ENCODE assay signal across 15 cellular contexts in the genomic region with DNA sequence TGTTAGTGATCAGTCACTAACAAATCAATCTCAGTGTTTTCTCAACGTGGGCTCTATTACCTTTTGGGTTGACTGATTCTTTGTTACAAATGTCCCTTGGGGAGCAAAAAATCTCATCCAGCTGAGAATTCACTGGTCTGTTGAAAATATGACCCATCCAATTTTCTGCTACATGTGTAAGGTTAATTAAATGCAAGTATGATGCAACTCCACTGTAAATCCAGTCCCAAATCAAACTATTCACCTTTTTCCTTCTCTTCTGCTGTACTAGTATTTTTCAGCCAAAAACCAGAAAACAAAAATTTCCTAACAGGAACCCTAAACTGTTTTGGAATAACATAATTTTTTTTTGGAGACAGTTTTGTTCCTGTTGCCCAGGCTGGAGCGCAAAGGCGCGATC. TPM values are rescaled to one million over a fixed set of nuclear protein-coding genes. Genes with fewer than 3 reads are reported as not detected.
DNase-seq lines count a peak whose midpoint lies in the region; ATAC-seq, FAIRE-seq and TF ChIP-seq lines count a peak whose summit lies in the region.
"Had no signal": no experiment of that assay in that cellular context is flagged by ENCODE, and none has a peak within 500 bp of the region (broad histone marks: within the 10 kb centered on the region; RNA-seq: fewer than 3 reads in every experiment).

No MANE protein-coding gene starts in this region.

- H3K4me3 ChIP-seq in OCI-LY1 (ENCODE audit: low read depth, low read length, poor library complexity, severe bottlenecking) = peak overlapping the region; percentile 98
- peak overlapping the region; percentile 98; the same call in 1 of the 2 replicates for H3K4me3 ChIP-seq in GM12878
- H3K4me3 ChIP-seq in gastroesophageal sphincter = no peak overlapping the region
- H3K4me3 ChIP-seq: Peyer's patch, prostate gland had no signal

- no peak for FAIRE-seq in GM12878 (lab: Jason Lieb, UNC)

- H3K4me1 ChIP-seq in OCI-LY1 (ENCODE audit: insufficient read depth, low read length, severe bottlenecking) (peaks cover 42% of the 10 kb centered on the region), GM12878 (ENCODE audit: control insufficient read depth, insufficient read depth, low read length) (peaks cover 27% of the 10 kb centered on the region), gastroesophageal sphincter (peaks cover 16 to 82% (median 21%) of the 10 kb centered on the region in 3 donors)
- H3K4me1 ChIP-seq: BE2C had no signal

- CTCF ChIA-PET in GM12878 (lab: Yijun Ruan, JAX) = interaction anchor here (1.1 to 1.6 kb wide), 4 partner anchors 12 to 121 kb away, joined by 3 to 6 read pairs (median 3); no protein-coding TSS in a partner anchor

- H3K27me3 ChIP-seq in OCI-LY1 (ENCODE audit: insufficient read depth, low read length) (no peaks in the 10 kb centered on the region), GM12878 (replicated peaks in 1 of 2; ENCODE audit: control insufficient read depth in 2 of 2, insufficient read depth in 2 of 2, low read length in 1 of 2) (no peaks in the 10 kb centered on the region), gastroesophageal sphincter (no peaks in the 10 kb centered on the region)
- H3K27me3 ChIP-seq: BE2C, Peyer's patch had no signal

- H3K27ac ChIP-seq in OCI-LY1 (ENCODE audit: low read depth, low read length, poor library complexity, severe bottlenecking) = no peak overlapping the region
- peak overlapping the region; percentile 32 for H3K27ac ChIP-seq in GM12878 (ENCODE audit: control insufficient read depth, insufficient read depth)
- no peak overlapping the region for H3K27ac ChIP-seq in gastroesophageal sphincter
- H3K27ac ChIP-seq: Peyer's patch, prostate gland had no signal

- peaks cover 57% of the 10 kb centered on the region for H3K4me1 Mint-ChIP-seq in stimulated activated effector memory CD8-positive, alpha-beta T cell treated with anti-CD3 and anti-CD28 coated beads, Interleukin-12 subunit alpha, Interleukin-12 subunit beta, amount 100 ng/mL, for 72 hours

- no peaks in the 10 kb centered on the region for H3F3A ChIP-seq in OCI-LY1 (ENCODE audit: insufficient read depth, low read length)

- H3K79me2 ChIP-seq in OCI-LY1 (ENCODE audit: insufficient read depth, low read length) (peaks cover 87% of the 10 kb centered on the region), GM12878 (ENCODE audit: control insufficient read depth, insufficient read depth, low read length) (peaks cover 95% of the 10 kb centered on the region)

- H3K9me3 Mint-ChIP-seq in activated naive CD4-positive, alpha-beta T cell treated with anti-CD3 and anti-CD28 coated beads, Interleukin-2, amount 50 U/mL, for 72 hours = no peaks in the 10 kb centered on the region
- H3K9me3 Mint-ChIP-seq in stimulated activated effector memory CD8-positive, alpha-beta T cell treated with anti-CD3 and anti-CD28 coated beads, Interleukin-12 subunit alpha, Interleukin-12 subunit beta, amount 100 ng/mL, for 72 hours = no peaks in the 10 kb centered on the region
- H3K9me3 Mint-ChIP-seq: stimulated activated naive B cell treated with anti-CD40 and anti-IgM and Interleukin-4, amounts not matched to agents 10 μg/mL and 1 μg/mL and 100 μg/mL, for 72 hours had no signal

- intact Hi-C loops in GM12878 (cut with micrococcal nuclease; ENCODE audit: unreplicated experiment) (loop anchor here (10.0 kb wide), 1 partner anchor 219 kb away; the partner anchor contains the start of gene SUSD6), Right ventricle myocardium inferior (cut with DNase I) (loop anchor here (5.0 kb wide), 1 partner anchor 371 kb away; the partner anchor contains the start of gene SRSF5)

- ATAC-seq in activated naive CD4-positive, alpha-beta T cell treated with anti-CD3 and anti-CD28 coated beads, Interleukin-2, amount 50 U/mL, for 72 hours = no peak
- ATAC-seq in GM12878 (no peak), gastroesophageal sphincter (no peak), Right ventricle myocardium inferior (no peak)
- no peak for ATAC-seq in stimulated activated effector memory CD8-positive, alpha-beta T cell treated with anti-CD3 and anti-CD28 coated beads, Interleukin-12 subunit alpha, Interleukin-12 subunit beta, amount 100 ng/mL, for 72 hours
- ATAC-seq: stimulated activated naive B cell treated with anti-CD40 and anti-IgM and Interleukin-4, amounts not matched to agents 10 μg/mL and 1 μg/mL and 100 μg/mL, for 72 hours had no signal

- no peak overlapping the region for H2AFZ ChIP-seq in OCI-LY1 (ENCODE audit: low read length)
- H2AFZ ChIP-seq in GM12878 (ENCODE audit: control insufficient read depth, low read depth, low read length) = no peak overlapping the region

- RAD21 ChIA-PET in GM12878 (lab: Charles Lee; ENCODE audit: unreplicated experiment) = interaction anchor here (1.0 to 11.7 kb wide), 7 partner anchors 9 to 64 kb away, joined by 4 to 143 read pairs (median 13); no protein-coding TSS in a partner anchor

- H3K4me2 ChIP-seq in OCI-LY1 (ENCODE audit: low read length) (peak overlapping the region; percentile 11; the same call in 1 of the 2 replicates), GM12878 (ENCODE audit: control insufficient read depth, insufficient read depth) (peak overlapping the region; percentile 86)

- H3K9ac ChIP-seq in OCI-LY1 (ENCODE audit: low read length) (no peak overlapping the region), GM12878 (ENCODE audit: control insufficient read depth, insufficient read depth, low read length) (peak overlapping the region; percentile 3)

- H3K4me3 Mint-ChIP-seq in stimulated activated effector memory CD8-positive, alpha-beta T cell treated with anti-CD3 and anti-CD28 coated beads, Interleukin-12 subunit alpha, Interleukin-12 subunit beta, amount 100 ng/mL, for 72 hours = peak overlapping the region; percentile 87

- DNase-seq in activated naive CD4-positive, alpha-beta T cell treated with anti-CD3 and anti-CD28 coated beads, Interleukin-2, amount 50 U/mL, for 72 hours (ENCODE audit: low spot score in 2 of 2) = no peak
- DNase-seq in activated naive CD4-positive, alpha-beta T cell treated with Interleukin-2 at 50 U/mL for 16 hours = no peak
- DNase-seq in GM12878 (ENCODE audit: low read depth, low spot score) = no peak
- DNase-seq in stimulated activated effector memory CD8-positive, alpha-beta T cell treated with anti-CD3 and anti-CD28 coated beads, Interleukin-12 subunit alpha, Interleukin-12 subunit beta, amount 100 ng/mL, for 72 hours (ENCODE audit: low spot score in 2 of 2) = no peak
- no peak for DNase-seq in GM10266 (ENCODE audit: extremely low spot score)
- no peak for DNase-seq in Right ventricle myocardium inferior (ENCODE audit: missing footprints)
- DNase-seq: BE2C; effector CD4-positive, alpha-beta T cell; foreskin fibroblast; MV-4-11; Peyer's patch; stimulated activated naive B cell treated with anti-CD40 and anti-IgM and Interleukin-4, amounts not matched to agents 10 μg/mL and 1 μg/mL and 100 μg/mL, for 72 hours had no signal

- H3K36me3 Mint-ChIP-seq in activated naive CD4-positive, alpha-beta T cell treated with anti-CD3 and anti-CD28 coated beads, Interleukin-2, amount 50 U/mL, for 72 hours = peaks cover 70 to 82% of the 10 kb centered on the region in 2 donors
- H3K36me3 Mint-ChIP-seq in stimulated activated effector memory CD8-positive, alpha-beta T cell treated with anti-CD3 and anti-CD28 coated beads, Interleukin-12 subunit alpha, Interleukin-12 subunit beta, amount 100 ng/mL, for 72 hours = peaks cover 78% of the 10 kb centered on the region

- no peak for TF ChIP-seq EP300 in GM12878 (IDR thresholded peaks at IDR 0.05; ENCODE audit: borderline replicate concordance in 1 of 2, control insufficient read depth in 1 of 2, low read depth in 2 of 2, low read length in 2 of 2)
- TF ChIP-seq EP300 in gastroesophageal sphincter (IDR thresholded peaks at IDR 0.05) = no peak

- TF ChIP-seq CTCF in OCI-LY1 (IDR thresholded peaks at IDR 0.05; ENCODE audit: low read length) (no peak), GM12878 (IDR thresholded peaks at IDR 0.05 in 2 of 3, conservative IDR thresholded peaks at IDR 0.05 in 1 of 3; ENCODE audit: control insufficient read depth in 2 of 3, extremely low read depth in 1 of 3, insufficient read depth in 1 of 3, low read depth in 3 of 3, low read length in 3 of 3) (no peak), gastroesophageal sphincter (IDR thresholded peaks at IDR 0.05) (no peak), GM10266 (IDR thresholded peaks at IDR 0.05; ENCODE audit: control insufficient read depth, insufficient read depth, low read depth, missing control alignments) (no peak)

- 77% methylated on average over 4 of the region's 4 CpGs for WGBS in GM12878 (ENCODE audit: insufficient coverage, insufficient replicate concordance, low lambda C conversion rate, missing lambda C conversion rate)
- 81 to 88% methylated on average over 4 of the region's 4 CpGs for WGBS in gastroesophageal sphincter (ENCODE audit: low coverage in 1 of 2), 2 donors

- in situ Hi-C loops in GM12878 (cut with MboI) = no loop called here

- TF ChIP-seq RAD21 in GM12878 (IDR thresholded peaks at IDR 0.05; ENCODE audit: insufficient read depth, low read depth, low read length) = no peak

- SMC1A ChIA-PET in GM12878 (lab: Charles Lee; ENCODE audit: uncharacterized antibody, unreplicated experiment) = interaction anchor here (0.9 to 4.4 kb wide), 14 partner anchors 8 to 67 kb away, joined by 3 to 24 read pairs (median 8); no protein-coding TSS in a partner anchor

- no peaks in the 10 kb centered on the region for H3K9me2 ChIP-seq in OCI-LY1 (ENCODE audit: low read depth, low read length)

- TF ChIP-seq POLR2A in GM12878 (IDR thresholded peaks at IDR 0.05; ENCODE audit: low read depth, low read length) = no peak
- TF ChIP-seq POLR2A in gastroesophageal sphincter (IDR thresholded peaks at IDR 0.05) = no peak

- H4K20me1 ChIP-seq in OCI-LY1 (ENCODE audit: insufficient read depth, low read length) (peaks cover 5% of the 10 kb centered on the region; the same call in 1 of the 2 replicates), GM12878 (ENCODE audit: control insufficient read depth, insufficient read depth) (no peaks in the 10 kb centered on the region)

- H3K36me3 ChIP-seq in OCI-LY1 (ENCODE audit: insufficient read depth, low read length) = peaks cover 63% of the 10 kb centered on the region
- H3K36me3 ChIP-seq in GM12878 (ENCODE audit: control insufficient read depth in 2 of 2, insufficient read depth in 2 of 2, low read length in 1 of 2) = peaks cover 4 to 30% of the 10 kb centered on the region in 2 experiments
- peaks cover 0 to 51% of the 10 kb centered on the region in 2 donors for H3K36me3 ChIP-seq in gastroesophageal sphincter

- H3K9me3 ChIP-seq in OCI-LY1 (ENCODE audit: low read length) = no peaks in the 10 kb centered on the region
- H3K9me3 ChIP-seq in GM12878 (replicated peaks; ENCODE audit: control insufficient read depth, insufficient read depth, low read length) = no peaks in the 10 kb centered on the region
- no peaks in the 10 kb centered on the region for H3K9me3 ChIP-seq in gastroesophageal sphincter
- H3K9me3 ChIP-seq: BE2C, Peyer's patch, prostate gland had no signal

- BruUV-seq in GM12878 (replicated peaks; lab: Mats Ljungman, UMichigan) = no TSS peak

- peak overlapping the region; percentile 97 to 100 for H3K27ac Mint-ChIP-seq in activated naive CD4-positive, alpha-beta T cell treated with anti-CD3 and anti-CD28 coated beads, Interleukin-2, amount 50 U/mL, for 72 hours
- H3K27ac Mint-ChIP-seq in stimulated activated effector memory CD8-positive, alpha-beta T cell treated with anti-CD3 and anti-CD28 coated beads, Interleukin-12 subunit alpha, Interleukin-12 subunit beta, amount 100 ng/mL, for 72 hours = peak overlapping the region; percentile 99
- H3K27ac Mint-ChIP-seq: stimulated activated naive B cell treated with anti-CD40 and anti-IgM and Interleukin-4, amounts not matched to agents 10 μg/mL and 1 μg/mL and 100 μg/mL, for 72 hours had no signal

- POLR2A ChIA-PET in GM12878 (lab: Charles Lee) = interaction anchor here (0.7 to 7.1 kb wide), 3 partner anchors 10 to 46 kb away, joined by 3 to 100 read pairs (median 22); no protein-coding TSS in a partner anchor

RNA-seq across cellular contexts. Expression of gene ERH, which starts 2.2 kb away (rescaled TPM):
- 100 to 1,000 TPM; 296 to 371 TPM for total RNA-seq in activated naive CD4-positive, alpha-beta T cell treated with anti-CD3 and anti-CD28 coated beads, Interleukin-2, amount 50 U/mL, for 72 hours
- 77.0 and 96.5 TPM in 2 replicates for total RNA-seq in GM12878 (2013; cell fraction: nucleolus; rRNA removed)
- total RNA-seq in GM12878 (2014; rRNA removed) (236 and 275 TPM in 2 replicates), GM12878 (2014; rRNA removed; fragmentation: Illumina TruSeq; extraction: Trizol) (440 and 441 TPM in 2 replicates), GM12878 (2021) (375 and 388 TPM in 2 replicates), gastroesophageal sphincter (10 to 100 TPM; 70.2 to 89.8 (median 86.2) TPM), Right ventricle myocardium inferior (110 TPM)
- 97.7 TPM for polyA plus RNA-seq in GM12878 (2011; ENCODE audit: low read depth)
- polyA plus RNA-seq in GM12878 (2011; rRNA removed) (491 and 785 TPM in 2 replicates), GM12878 (2014; fragmentation: Illumina TruSeq; extraction: Trizol) (390 and 413 TPM in 2 replicates), GM12878 (2014; fragmentation: Nextera tagmentation; extraction: Ambion mirVana) (100 to 1,000 TPM; 538 to 852 TPM), GM12878 (2014; rRNA removed) (269 and 302 TPM in 2 replicates), GM12878 (2016; fragmentation: Nextera tagmentation; extraction: Ambion mirVana) (100 to 1,000 TPM; 255 to 334 TPM)
- 225 and 239 TPM in 2 replicates for polyA plus RNA-seq in GM12878 (2011; cell fraction: cytosol; rRNA removed)
- polyA plus RNA-seq in GM12878 (2011; cell fraction: nucleus; rRNA removed) = 76.8 and 103 TPM in 2 replicates
- polyA plus RNA-seq in GM12878 (2012) = 230 and 359 TPM in 2 replicates
- polyA minus RNA-seq in GM12878 (2011; rRNA and poly(A)+ RNA removed) = 120 and 155 TPM in 2 replicates
- polyA minus RNA-seq in GM12878 (2011; cell fraction: cytosol; rRNA and poly(A)+ RNA removed) = 134 and 182 TPM in 2 replicates
- polyA minus RNA-seq in GM12878 (2011; cell fraction: nucleus; rRNA and poly(A)+ RNA removed) = 48.6 and 71.8 TPM in 2 replicates

RNA-seq across cellular contexts. Expression of gene SLC39A9, which starts 2.6 kb away (rescaled TPM):
- 10 to 100 TPM; 48.1 to 52.4 TPM for total RNA-seq in activated naive CD4-positive, alpha-beta T cell treated with anti-CD3 and anti-CD28 coated beads, Interleukin-2, amount 50 U/mL, for 72 hours
- 143 and 144 TPM in 2 replicates for total RNA-seq in GM12878 (2013; cell fraction: nucleolus; rRNA removed)
- total RNA-seq in GM12878 (2014; rRNA removed) (66.3 and 76.5 TPM in 2 replicates), GM12878 (2014; rRNA removed; fragmentation: Illumina TruSeq; extraction: Trizol) (65.4 and 69.1 TPM in 2 replicates), GM12878 (2021) (55.8 and 58.7 TPM in 2 replicates), gastroesophageal sphincter (10 to 100 TPM; 41.5 to 47.9 (median 45.4) TPM), Right ventricle myocardium inferior (18.0 TPM)
- polyA plus RNA-seq in GM12878 (2011; ENCODE audit: low read depth) = 33.5 TPM
- polyA plus RNA-seq in GM12878 (2011; rRNA removed) (109 and 121 TPM in 2 replicates), GM12878 (2014; fragmentation: Illumina TruSeq; extraction: Trizol) (50.2 and 58.3 TPM in 2 replicates), GM12878 (2014; fragmentation: Nextera tagmentation; extraction: Ambion mirVana) (10 to 100 TPM; 19.9 to 29.5 TPM), GM12878 (2014; rRNA removed) (35.1 and 40.9 TPM in 2 replicates), GM12878 (2016; fragmentation: Nextera tagmentation; extraction: Ambion mirVana) (10 to 100 TPM; 40.8 to 43.7 TPM)
- polyA plus RNA-seq in GM12878 (2011; cell fraction: cytosol; rRNA removed) = 76.2 and 79.0 TPM in 2 replicates
- 58.8 and 86.5 TPM in 2 replicates for polyA plus RNA-seq in GM12878 (2011; cell fraction: nucleus; rRNA removed)
- 33.8 and 41.8 TPM in 2 replicates for polyA plus RNA-seq in GM12878 (2012)
- 237 and 247 TPM in 2 replicates for polyA minus RNA-seq in GM12878 (2011; rRNA and poly(A)+ RNA removed)
- polyA minus RNA-seq in GM12878 (2011; cell fraction: cytosol; rRNA and poly(A)+ RNA removed) = 43.0 and 56.1 TPM in 2 replicates
- polyA minus RNA-seq in GM12878 (2011; cell fraction: nucleus; rRNA and poly(A)+ RNA removed) = 41.6 and 49.9 TPM in 2 replicates

Comparison
In these comparisons a context has a peak if more than half of its experiments do, and no peak if none do; other contexts are left out.
1. H3K4me3 ChIP-seq: peak in OCI-LY1 (single experiment) and GM12878 (single experiment); none in gastroesophageal sphincter (0 of 2).